ENCODE assay signal across 6 cellular contexts in genomic region chr6:6436366-6436765, GRCh38.
"Had no signal": no experiment of that assay in that cellular context is flagged by ENCODE, and none has a peak within 500 bp of the region (broad histone marks: within the 10 kb centered on the region; RNA-seq: fewer than 3 reads in every experiment).

No MANE protein-coding gene starts in this region.

- H3K27ac Mint-ChIP-seq: GM23338, H9, IgD-negative memory B cell had no signal

- H3K4me3 Mint-ChIP-seq: GM23338, H9, IgD-negative memory B cell had no signal

- H3K9me3 Mint-ChIP-seq: GM23338 had no signal

- H3K27me3 Mint-ChIP-seq: IgD-negative memory B cell had no signal

- H3K4me1 Mint-ChIP-seq: GM23338, H9, IgD-negative memory B cell had no signal

- H3K4me3 ChIP-seq: GM23338 had no signal

- DNase-seq: H9, HCEC 1CT had no signal

- ATAC-seq: GM23338, HepG2 had no signal

- H3K27ac ChIP-seq: HL-60 had no signal
